8 cellular contexts compared by ENCODE assay signal in the genomic region with DNA sequence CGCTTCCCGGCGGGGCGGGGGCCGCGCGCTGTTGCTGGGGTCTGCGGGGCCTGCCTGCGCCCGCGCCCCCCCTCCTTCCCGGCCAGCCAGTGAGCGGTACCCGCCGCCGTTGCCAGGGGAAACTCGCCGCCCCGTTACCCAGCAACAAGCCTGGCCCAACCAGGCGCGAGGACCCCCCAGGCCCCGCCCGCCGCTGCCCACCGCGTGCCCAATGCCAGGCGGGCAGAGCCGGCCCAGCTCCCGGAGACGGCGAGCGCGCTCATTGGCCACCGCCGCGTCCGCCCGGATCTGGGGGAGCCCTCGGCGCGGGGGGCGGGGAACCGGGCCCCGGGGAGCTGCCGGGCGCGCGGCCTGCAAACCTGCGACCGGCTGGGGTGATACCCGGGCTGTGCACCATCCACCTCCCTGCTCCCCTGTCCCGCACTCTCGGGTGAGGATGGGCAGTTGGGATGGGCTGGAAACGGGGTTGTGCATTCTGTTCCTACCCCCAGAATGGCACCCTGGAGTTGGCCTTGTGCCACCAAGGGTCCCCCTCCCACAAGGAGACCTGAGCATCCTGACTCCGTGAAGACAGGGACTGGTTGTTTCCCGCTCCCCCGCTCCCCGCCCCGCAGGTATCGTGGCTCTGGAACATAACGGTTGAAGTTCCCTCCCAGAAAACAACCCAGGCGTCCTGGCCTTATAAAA. TPM values are rescaled to one million over a fixed set of nuclear protein-coding genes. Genes with fewer than 3 reads are reported as not detected.
DNase-seq lines count a peak whose midpoint lies in the region; ATAC-seq and TF ChIP-seq lines count a peak whose summit lies in the region.

No MANE protein-coding gene starts in this region.

- H3K27me3 ChIP-seq in PC-9 (ENCODE audit: insufficient read depth, low read depth) = no peaks in the 10 kb centered on the region

- no peaks in the 10 kb centered on the region for H3K9me3 Mint-ChIP-seq in natural killer cell

- H3K27me3 Mint-ChIP-seq in natural killer cell (ENCODE audit: low read depth in 2 of 2) = peaks cover 0 to 8% of the 10 kb centered on the region in 2 donors

- POLR2A ChIA-PET in PC-9 (lab: Charles Lee; ENCODE audit: unreplicated experiment) = no interaction called here

- peaks cover 25% of the 10 kb centered on the region for H3K4me1 ChIP-seq in PC-9 (replicated peaks; ENCODE audit: insufficient read depth)

- ATAC-seq in natural killer cell = peak; percentile 36 to 61 (median 43)
- ATAC-seq in GM21717 (IDR thresholded peaks at IDR 0.05; ENCODE audit: unreplicated experiment) = no peak
- ATAC-seq in HG03571 (IDR thresholded peaks at IDR 0.05; ENCODE audit: unreplicated experiment) = no peak

- TF ChIP-seq CTCF in natural killer cell (IDR thresholded peaks at IDR 0.05) (no peak), PC-9 (conservative IDR thresholded peaks at IDR 0.05) (no peak)

- H3K4me3 ChIP-seq in PC-9 = no peak overlapping the region

- H3K36me3 ChIP-seq in PC-9 (ENCODE audit: low read depth) = no peaks in the 10 kb centered on the region

- no peaks in the 10 kb centered on the region for H3K9me2 ChIP-seq in PC-9 (ENCODE audit: insufficient read depth)

- intact Hi-C loops in natural killer cell (cut with micrococcal nuclease) (no loop called here), PC-9 (cut with micrococcal nuclease; ENCODE audit: unreplicated experiment) (loop anchor here (2.0 to 5.0 kb wide), 2 partner anchors 13 to 227 kb away; no protein-coding TSS in a partner anchor)

- H3K79me2 ChIP-seq in PC-9 (ENCODE audit: low read depth) = no peaks in the 10 kb centered on the region

- H3K36me3 Mint-ChIP-seq in natural killer cell = no peaks in the 10 kb centered on the region

- peaks cover 5 to 6% of the 10 kb centered on the region in 2 donors for H3K4me1 Mint-ChIP-seq in natural killer cell

- H2AFZ ChIP-seq in PC-9 = no peak overlapping the region

- H3K27ac ChIP-seq in PC-9 = no peak overlapping the region

- H3K4me3 Mint-ChIP-seq in natural killer cell = peak overlapping the region; percentile 13

- no peaks in the 10 kb centered on the region for H4K20me1 ChIP-seq in PC-9 (ENCODE audit: insufficient read depth)

- no peaks in the 10 kb centered on the region for H3K9me3 ChIP-seq in PC-9 (ENCODE audit: insufficient read depth, low read depth)

- CTCF ChIA-PET in PC-9 (lab: Charles Lee) = no interaction called here

- H3K27ac Mint-ChIP-seq in natural killer cell = peak overlapping the region in 1 of 2 donors; percentile 86

- peaks cover 59% of the 10 kb centered on the region for H3F3A ChIP-seq in PC-9 (ENCODE audit: insufficient read depth, low read depth)

- BruUV-seq in PC-9 (replicated peaks; lab: Mats Ljungman, UMichigan) = no TSS peak

- DNase-seq in COR-L47 (lab: John Stamatoyannopoulos, UW) = peak; percentile 89
- peak in 2 of 3 experiments; percentile 91 to 93 for DNase-seq in NCI-H1417 (lab: John Stamatoyannopoulos, UW)
- DNase-seq in activated CD8-positive, alpha-beta memory T cell treated with anti-CD3 and anti-CD28 coated beads for 24 hours = peak; percentile 79
- peak; percentile 88 for DNase-seq in epidermal melanocyte (ENCODE audit: insufficient read length, low spot score)
- peak; percentile 65 for DNase-seq in natural killer cell
- no peak for DNase-seq in PC-9

- H3K4me2 ChIP-seq in PC-9 = no peak overlapping the region

RNA-seq across cellular contexts. Expression of a gene that starts 8.8 kb away (rescaled TPM):
- total RNA-seq in natural killer cell (10 to 100 TPM; 39.9 to 45.1 (median 43.9) TPM), PC-9 (2021) (18.3 and 18.8 TPM in 2 replicates)

RNA-seq across cellular contexts. Expression of a gene that starts 16.6 kb away (rescaled TPM):
- total RNA-seq in natural killer cell (10 to 100 TPM; 49.6 to 55.8 (median 55.4) TPM), PC-9 (2021) (34.7 and 37.0 TPM in 2 replicates)

RNA-seq across cellular contexts. Expression of a gene that starts 34.9 kb away (rescaled TPM):
- 10 to 100 TPM in 1 of 3 donors, 1 to 10 TPM in 2; 9.1 to 10.3 (median 9.5) TPM for total RNA-seq in natural killer cell
- 13.5 and 21.3 TPM in 2 replicates for total RNA-seq in PC-9 (2021)

Comparison
In these comparisons a context has a peak if more than half of its experiments do, and no peak if none do; other contexts are left out.
1. DNase-seq: peak in COR-L47 (single experiment), NCI-H1417 (2 of 3), activated CD8-positive, alpha-beta memory T cell treated with anti-CD3 and anti-CD28 coated beads for 24 hours (single experiment), epidermal melanocyte (single experiment) and natural killer cell (single experiment); none in PC-9 (0 of 2).
2. ATAC-seq: peak in natural killer cell (3 of 3); none in GM21717 (single experiment) and HG03571 (single experiment).